Comparison of ENCODE assay signal across 1 cellular context in the genomic region with DNA sequence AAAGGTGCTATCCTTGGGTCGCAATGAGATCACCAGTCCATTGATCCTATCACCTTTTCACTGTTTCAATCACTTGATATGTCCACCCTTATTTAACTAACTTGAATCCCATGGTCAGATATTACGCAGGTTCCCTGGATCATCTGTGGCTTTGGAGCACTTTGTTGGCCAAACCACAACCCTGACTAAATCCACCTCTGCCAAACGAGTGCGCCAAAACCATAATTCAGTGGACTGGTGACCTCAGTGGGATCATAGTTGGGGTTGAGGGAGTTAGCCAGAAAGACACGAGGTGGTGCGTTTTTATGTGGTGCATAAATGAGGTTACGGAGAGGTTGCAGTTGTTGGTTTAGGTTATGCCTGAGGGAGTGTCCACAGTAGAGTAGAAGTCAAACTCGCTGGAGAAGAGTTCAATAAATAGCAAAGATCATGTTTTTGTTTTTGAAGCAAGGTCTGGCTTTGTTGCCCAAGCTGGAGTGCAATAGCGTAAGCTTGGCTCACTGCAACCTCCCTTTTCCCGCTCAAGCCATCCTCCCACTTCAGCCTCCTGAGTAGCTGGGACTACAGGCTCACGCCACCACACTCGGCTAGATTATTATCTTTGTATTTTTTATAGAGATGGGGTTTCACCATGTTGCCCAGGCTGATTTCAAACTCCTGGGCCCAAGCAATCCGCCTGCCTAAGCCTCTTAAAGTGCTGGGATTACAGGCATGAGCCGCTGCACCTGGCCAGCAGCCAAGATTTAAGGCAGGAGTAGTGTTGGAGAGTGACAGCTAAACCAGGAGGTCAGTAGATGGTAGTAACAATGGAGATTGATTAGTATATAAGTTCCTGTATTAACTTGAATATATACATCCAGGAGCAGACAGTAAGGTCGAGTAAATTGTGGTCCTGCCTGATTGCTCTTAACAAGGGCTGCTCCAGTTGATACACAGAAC.
TF ChIP-seq lines count a peak whose summit lies in the region.

No MANE protein-coding gene starts in this region.

TF ChIP-seq in H1, 55 proteins besides CTCF, POLR2A, EP300 and RAD21:
- no peak for TF ChIP-seq RFX5 (IDR thresholded peaks at IDR 0.05; ENCODE audit: borderline replicate concordance, low read depth, low read length)
